In genomic region chrX:110914281-110914680, GRCh38 we compare ENCODE assay signal across 24 cellular contexts.
DNase-seq lines count a peak whose midpoint lies in the region; ATAC-seq and TF ChIP-seq lines count a peak whose summit lies in the region.
"Had no signal": no experiment of that assay in that cellular context is flagged by ENCODE, and none has a peak within 500 bp of the region (broad histone marks: within the 10 kb centered on the region; RNA-seq: fewer than 3 reads in every experiment).

No MANE protein-coding gene starts in this region.

- H3K4me2 ChIP-seq in PC-3 (ENCODE audit: low read length) = no peak overlapping the region
- H3K4me2 ChIP-seq: BLaER1 had no signal

- H3K4me3 ChIP-seq in prostate gland = no peak overlapping the region
- H3K4me3 ChIP-seq in PC-3 (ENCODE audit: low read length) = no peak overlapping the region
- H3K4me3 ChIP-seq: BLaER1, SK-N-MC had no signal

- H2AFZ ChIP-seq in PC-3 (ENCODE audit: low read length) = no peak overlapping the region

- ATAC-seq in PC-3 = no peak
- ATAC-seq: HCT116 had no signal

- POLR2A ChIA-PET in PC-3 (lab: Charles Lee; ENCODE audit: unreplicated experiment) = interaction anchor here (0.7 kb wide), 1 partner anchor 72 kb away, joined by 4 read pairs; no protein-coding TSS in a partner anchor

- intact Hi-C loops in prostate gland (cut with DNase I) = no loop called here
- intact Hi-C loops in PC-3 (cut with micrococcal nuclease) = no loop called here

- H3K4me1 ChIP-seq in prostate gland (replicated peaks) = no peaks in the 10 kb centered on the region
- H3K4me1 ChIP-seq in PC-3 (ENCODE audit: insufficient read depth, low read length) = no peaks in the 10 kb centered on the region
- H3K4me1 ChIP-seq: BLaER1 had no signal

- no peaks in the 10 kb centered on the region for H3K9me3 ChIP-seq in prostate gland
- H3K9me3 ChIP-seq in PC-3 (ENCODE audit: low read length) = no peaks in the 10 kb centered on the region
- H3K9me3 ChIP-seq: BLaER1 had no signal

- no peak overlapping the region for H3K27ac ChIP-seq in prostate gland
- H3K27ac ChIP-seq in PC-3 (ENCODE audit: low read length) = no peak overlapping the region
- H3K27ac ChIP-seq: BLaER1, RWPE1, SK-N-MC had no signal

- no peaks in the 10 kb centered on the region for H4K20me1 ChIP-seq in PC-3 (ENCODE audit: low read length)
- H4K20me1 ChIP-seq: BLaER1 had no signal

- no peaks in the 10 kb centered on the region for H3K27me3 ChIP-seq in prostate gland (replicated peaks; ENCODE audit: insufficient read depth)
- no peaks in the 10 kb centered on the region for H3K27me3 ChIP-seq in PC-3 (ENCODE audit: low read length)

- no peak for TF ChIP-seq CTCF in prostate gland (IDR thresholded peaks at IDR 0.05)
- TF ChIP-seq CTCF in PC-3 (conservative IDR thresholded peaks at IDR 0.05; ENCODE audit: low read depth, low read length) = no peak

- WGBS in prostate gland = 24% methylated on average over 1 of the region's 1 CpG

- no TSS peak for BruUV-seq in PC-3 (replicated peaks; lab: Mats Ljungman, UMichigan)

- no peak for TF ChIP-seq POLR2A in prostate gland (IDR thresholded peaks at IDR 0.05)

- no peaks in the 10 kb centered on the region for H3K36me3 ChIP-seq in prostate gland
- H3K36me3 ChIP-seq in PC-3 (ENCODE audit: low read depth, low read length) = no peaks in the 10 kb centered on the region
- H3K36me3 ChIP-seq: BLaER1 had no signal

- DNase-seq in GM03348 (ENCODE audit: low spot score) (peak; percentile 5), astrocyte of the hippocampus (ENCODE audit: low read depth, low spot score) (peak; percentile 65), kidney glomerular epithelial cell (lab: John Stamatoyannopoulos, UW) (peak; percentile 20), prostate gland (ENCODE audit: low spot score) (peak; percentile 3), PC-3 (no peak), germinal center (ENCODE audit: low spot score) (no peak), NCI-H1694 (lab: John Stamatoyannopoulos, UW) (no peak), LoVo (ENCODE audit: low spot score) (no peak)
- DNase-seq: CD4-positive, CD25-positive, alpha-beta regulatory T cell; DMS153; DND-41; Karpas-422; NCI-H1105; NCI-H146; NCI-H2029; NCI-H446 treated with DMSO at 0.1 percent for 48 hours; NCI-H526; NCI-H82; NK-92 treated with Interleukin-12 subunit alpha and Interleukin-12 subunit beta, amount 100 ng/mL, for 24 hours; SHP77 had no signal

- H3K79me2 ChIP-seq in PC-3 (ENCODE audit: low read length) = no peaks in the 10 kb centered on the region

- H3K9ac ChIP-seq in PC-3 (ENCODE audit: low read length) = no peak overlapping the region
- H3K9ac ChIP-seq: BLaER1 had no signal

- no peaks in the 10 kb centered on the region for H3F3A ChIP-seq in PC-3 (ENCODE audit: low read length, unreplicated experiment)

- CTCF ChIA-PET in PC-3 (lab: Charles Lee) = no interaction called here

- no peaks in the 10 kb centered on the region for H3K9me2 ChIP-seq in PC-3 (replicated peaks; ENCODE audit: low read length)

Comparison
In these comparisons a context has a peak if more than half of its experiments do, and no peak if none do; other contexts are left out.
1. DNase-seq: peak in GM03348 (single experiment), astrocyte of the hippocampus (single experiment), kidney glomerular epithelial cell (single experiment) and prostate gland (single experiment); none in PC-3 (single experiment), germinal center (single experiment), NCI-H1694 (single experiment) and LoVo (single experiment).